ENCODE assay signal across 1 cellular context in genomic region chr19:2166741-2167738, GRCh38.
TF ChIP-seq lines count a peak whose summit lies in the region.

No MANE protein-coding gene starts in this region.

TF ChIP-seq in GM23338, 12 proteins besides CTCF, POLR2A, EP300 and RAD21:
- TF ChIP-seq, protein P1, sequence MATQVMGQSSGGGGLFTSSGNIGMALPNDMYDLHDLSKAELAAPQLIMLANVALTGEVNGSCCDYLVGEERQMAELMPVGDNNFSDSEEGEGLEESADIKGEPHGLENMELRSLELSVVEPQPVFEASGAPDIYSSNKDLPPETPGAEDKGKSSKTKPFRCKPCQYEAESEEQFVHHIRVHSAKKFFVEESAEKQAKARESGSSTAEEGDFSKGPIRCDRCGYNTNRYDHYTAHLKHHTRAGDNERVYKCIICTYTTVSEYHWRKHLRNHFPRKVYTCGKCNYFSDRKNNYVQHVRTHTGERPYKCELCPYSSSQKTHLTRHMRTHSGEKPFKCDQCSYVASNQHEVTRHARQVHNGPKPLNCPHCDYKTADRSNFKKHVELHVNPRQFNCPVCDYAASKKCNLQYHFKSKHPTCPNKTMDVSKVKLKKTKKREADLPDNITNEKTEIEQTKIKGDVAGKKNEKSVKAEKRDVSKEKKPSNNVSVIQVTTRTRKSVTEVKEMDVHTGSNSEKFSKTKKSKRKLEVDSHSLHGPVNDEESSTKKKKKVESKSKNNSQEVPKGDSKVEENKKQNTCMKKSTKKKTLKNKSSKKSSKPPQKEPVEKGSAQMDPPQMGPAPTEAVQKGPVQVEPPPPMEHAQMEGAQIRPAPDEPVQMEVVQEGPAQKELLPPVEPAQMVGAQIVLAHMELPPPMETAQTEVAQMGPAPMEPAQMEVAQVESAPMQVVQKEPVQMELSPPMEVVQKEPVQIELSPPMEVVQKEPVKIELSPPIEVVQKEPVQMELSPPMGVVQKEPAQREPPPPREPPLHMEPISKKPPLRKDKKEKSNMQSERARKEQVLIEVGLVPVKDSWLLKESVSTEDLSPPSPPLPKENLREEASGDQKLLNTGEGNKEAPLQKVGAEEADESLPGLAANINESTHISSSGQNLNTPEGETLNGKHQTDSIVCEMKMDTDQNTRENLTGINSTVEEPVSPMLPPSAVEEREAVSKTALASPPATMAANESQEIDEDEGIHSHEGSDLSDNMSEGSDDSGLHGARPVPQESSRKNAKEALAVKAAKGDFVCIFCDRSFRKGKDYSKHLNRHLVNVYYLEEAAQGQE (IDR thresholded peaks at IDR 0.05; ENCODE audit: unreplicated experiment): no peak
- TF ChIP-seq STAT1 (IDR thresholded peaks at IDR 0.05; ENCODE audit: unreplicated experiment): no peak
- TF ChIP-seq POLR2AphosphoS5 (IDR thresholded peaks at IDR 0.05; ENCODE audit: low read depth): no peak
- no peak for TF ChIP-seq EZH2 (IDR thresholded peaks at IDR 0.05; ENCODE audit: low read depth, unreplicated experiment)
- no peak for TF ChIP-seq EZH2phosphoT487 (IDR thresholded peaks at IDR 0.05; ENCODE audit: unreplicated experiment)
- TF ChIP-seq CREB1 (CRISPR knock-in tag; IDR thresholded peaks at IDR 0.05; ENCODE audit: low read depth): no peak
- TF ChIP-seq ETS1 (IDR thresholded peaks at IDR 0.05): no peak
- TF ChIP-seq NANOG (IDR thresholded peaks at IDR 0.05; ENCODE audit: borderline replicate concordance): no peak
- TF ChIP-seq ZNF462 (CRISPR knock-in tag; IDR thresholded peaks at IDR 0.05): no peak
- no peak for TF ChIP-seq ZNF114 (CRISPR knock-in tag; IDR thresholded peaks at IDR 0.05)
- TF ChIP-seq ZNF331 (CRISPR knock-in tag; IDR thresholded peaks at IDR 0.05; ENCODE audit: low read depth): no peak
- TF ChIP-seq JUNB (IDR thresholded peaks at IDR 0.05; ENCODE audit: unreplicated experiment): no peak
TF ChIP-seq in GM23338: peak in this region for 0.
